ENCODE assay signal across 12 cellular contexts in genomic region chr4:15659768-15660394, GRCh38. TPM values are rescaled to one million over a fixed set of nuclear protein-coding genes. Genes with fewer than 3 reads are reported as not detected.
DNase-seq lines count a peak whose midpoint lies in the region; ATAC-seq and TF ChIP-seq lines count a peak whose summit lies in the region.
"Had no signal": no experiment of that assay in that cellular context is flagged by ENCODE, and none has a peak within 500 bp of the region (broad histone marks: within the 10 kb centered on the region; RNA-seq: fewer than 3 reads in every experiment).

No MANE protein-coding gene starts in this region.

- no peak overlapping the region for H3K14ac ChIP-seq in trophoblast cell (ENCODE audit: low read length)

- H2AFZ ChIP-seq in trophoblast cell (ENCODE audit: insufficient read depth, low read length, poor library complexity): no peak overlapping the region

- no peak overlapping the region for H3K9ac ChIP-seq in trophoblast cell (ENCODE audit: low read length)

- H3K4me2 ChIP-seq in trophoblast cell (ENCODE audit: low read length): no peak overlapping the region

- H3K36me3 ChIP-seq in trophoblast cell (ENCODE audit: control insufficient read depth in 1 of 2, insufficient read depth in 2 of 2, low read length in 2 of 2): peaks cover 2 to 5% of the 10 kb centered on the region in 2 experiments
- H3K36me3 ChIP-seq in CD8-positive, alpha-beta T cell (ENCODE audit: insufficient read depth, low read length): no peaks in the 10 kb centered on the region

- H3K4me1 Mint-ChIP-seq in CD8-positive, alpha-beta T cell (ENCODE audit: low read depth): peaks cover 7% of the 10 kb centered on the region

- no peak overlapping the region for H2AK5ac ChIP-seq in trophoblast cell (ENCODE audit: low read length)

- DNase-seq in GF-D8 (lab: John Stamatoyannopoulos, UW) (peak; percentile 98), NOMO-1 treated with dmso at 0.1 percent for 144 hours (lab: John Stamatoyannopoulos, UW; ENCODE audit: unreplicated experiment) (peak; percentile 65), dermis microvascular lymphatic vessel endothelial cell (ENCODE audit: low read depth in 2 of 2) (peak; percentile 50 to 93), trophoblast cell (peak; percentile 71 to 90), epidermal melanocyte (ENCODE audit: insufficient read length, low spot score) (no peak), COLO668 (lab: John Stamatoyannopoulos, UW; ENCODE audit: unreplicated experiment) (no peak)
- no peak for DNase-seq in CD8-positive, alpha-beta T cell
- DNase-seq: activated CD4-positive, CD25-positive, alpha-beta regulatory T cell; hypothalamus had no signal

- no peaks in the 10 kb centered on the region for H3K27me3 ChIP-seq in trophoblast cell (ENCODE audit: insufficient read depth, low read length)
- H3K27me3 ChIP-seq in CD8-positive, alpha-beta T cell (ENCODE audit: insufficient read depth, low read length): no peaks in the 10 kb centered on the region

- intact Hi-C loops in CD8-positive, alpha-beta T cell (cut with DNase I, micrococcal nuclease): loop anchor here (5.0 to 10.0 kb wide), 6 partner anchors 95 to 1955 kb away; partner anchors contain the start of genes LAP3 (in 1 of the 2), MED28 (in 1 of the 2), QDPR (in 1 of the 2) and TAPT1 (in 1 of the 2)

- no peak overlapping the region for H3K27ac ChIP-seq in trophoblast cell (ENCODE audit: low read depth, low read length)
- no peak overlapping the region for H3K27ac ChIP-seq in CD8-positive, alpha-beta T cell (ENCODE audit: low read depth, low read length)

- CTCF ChIA-PET in CD8-positive, alpha-beta T cell (lab: Charles Lee): no interaction called here

- no peak for ATAC-seq in CD8-positive, alpha-beta T cell
- ATAC-seq in SK-N-SH treated with all-trans-retinoic acid at 6 μM for 48 hours: no peak

- H4K91ac ChIP-seq in trophoblast cell (ENCODE audit: low read depth, low read length): no peak overlapping the region

- H3K4me3 Mint-ChIP-seq in CD8-positive, alpha-beta T cell: no peak overlapping the region
- H3K4me3 Mint-ChIP-seq: brain had no signal

- H2BK5ac ChIP-seq in trophoblast cell (ENCODE audit: low read depth, low read length, poor library complexity): no peak overlapping the region

- H3K27me3 Mint-ChIP-seq in CD8-positive, alpha-beta T cell (ENCODE audit: low read depth): no peaks in the 10 kb centered on the region
- H3K27me3 Mint-ChIP-seq: brain had no signal

- H2BK120ac ChIP-seq in trophoblast cell (ENCODE audit: insufficient read depth, low read length, poor library complexity): no peak overlapping the region

- no peak for TF ChIP-seq CTCF in CD8-positive, alpha-beta T cell (IDR thresholded peaks at IDR 0.05)

- H3K23ac ChIP-seq in trophoblast cell (ENCODE audit: low read length): no peak overlapping the region

- no peak overlapping the region for H3K27ac Mint-ChIP-seq in CD8-positive, alpha-beta T cell

- peaks cover 8% of the 10 kb centered on the region in 2 experiments for H3K4me1 ChIP-seq in trophoblast cell (ENCODE audit: control insufficient read depth in 1 of 2, insufficient read depth in 2 of 2, low read length in 2 of 2)
- peaks cover 11% of the 10 kb centered on the region for H3K4me1 ChIP-seq in CD8-positive, alpha-beta T cell (ENCODE audit: insufficient read depth, low read length)

- H2BK12ac ChIP-seq in trophoblast cell (ENCODE audit: low read length): no peak overlapping the region

- no CpG with 5 or more reads among the region's 4 CpGs for WGBS in trophoblast cell (ENCODE audit: extremely low coverage, insufficient coverage, insufficient read length)

- no peak overlapping the region for H3K4ac ChIP-seq in trophoblast cell (ENCODE audit: low read depth, low read length)

- no peak overlapping the region for H4K8ac ChIP-seq in trophoblast cell (ENCODE audit: low read depth, low read length)

- peaks cover 12% of the 10 kb centered on the region for H3K79me1 ChIP-seq in trophoblast cell (ENCODE audit: low read length)

- peaks cover 2% of the 10 kb centered on the region for H3K36me3 Mint-ChIP-seq in CD8-positive, alpha-beta T cell
- H3K36me3 Mint-ChIP-seq: brain had no signal

- H3K9me3 ChIP-seq in trophoblast cell (ENCODE audit: insufficient read depth, low read depth, low read length): no peaks in the 10 kb centered on the region
- no peaks in the 10 kb centered on the region for H3K9me3 ChIP-seq in CD8-positive, alpha-beta T cell (ENCODE audit: low read length)

- POLR2A ChIA-PET in CD8-positive, alpha-beta T cell (lab: Charles Lee): no interaction called here

- H3K9me3 Mint-ChIP-seq in CD8-positive, alpha-beta T cell: no peaks in the 10 kb centered on the region
- H3K9me3 Mint-ChIP-seq: brain, neural crest cell had no signal

- no peak overlapping the region for H3K4me3 ChIP-seq in trophoblast cell (ENCODE audit: low read depth, low read length)
- no peak overlapping the region for H3K4me3 ChIP-seq in CD8-positive, alpha-beta T cell (ENCODE audit: low read depth, low read length)

- peaks cover 6% of the 10 kb centered on the region for H3K79me2 ChIP-seq in trophoblast cell (ENCODE audit: control insufficient read depth, insufficient read depth, low read length, poor library complexity)

- H3K18ac ChIP-seq in trophoblast cell (ENCODE audit: low read length): no peak overlapping the region

- H4K12ac ChIP-seq in trophoblast cell (ENCODE audit: low read depth, low read length): no peak overlapping the region

TF ChIP-seq in SK-N-SH treated with all-trans-retinoic acid at 6 μM for 48 hours, 23 proteins besides CTCF, POLR2A, EP300 and RAD21 (continues in another document):
- TF ChIP-seq ZNF565 (CRISPR knock-in tag; conservative IDR thresholded peaks at IDR 0.05; ENCODE audit: low read depth): no peak
- no peak for TF ChIP-seq GLIS3 (CRISPR knock-in tag; IDR thresholded peaks at IDR 0.05)
- no peak for TF ChIP-seq CSRNP3 (CRISPR knock-in tag; IDR thresholded peaks at IDR 0.05)
- TF ChIP-seq ZNF8 (CRISPR knock-in tag; IDR thresholded peaks at IDR 0.05): no peak
- TF ChIP-seq POU6F1 (CRISPR knock-in tag; IDR thresholded peaks at IDR 0.05; ENCODE audit: borderline replicate concordance, low read depth): no peak
- no peak for TF ChIP-seq ZC3H10 (CRISPR knock-in tag; IDR thresholded peaks at IDR 0.05)
- no peak for TF ChIP-seq ARNTL (CRISPR knock-in tag; IDR thresholded peaks at IDR 0.05; ENCODE audit: borderline replicate concordance, low read depth)
- TF ChIP-seq SNAI2 (CRISPR knock-in tag; IDR thresholded peaks at IDR 0.05): no peak
- TF ChIP-seq TOX (CRISPR knock-in tag; IDR thresholded peaks at IDR 0.05; ENCODE audit: borderline replicate concordance): no peak
- no peak for TF ChIP-seq BACH2 (CRISPR knock-in tag; IDR thresholded peaks at IDR 0.05; ENCODE audit: borderline replicate concordance)
- no peak for TF ChIP-seq ZNF70 (CRISPR knock-in tag; IDR thresholded peaks at IDR 0.05)
- TF ChIP-seq CSDC2 (CRISPR knock-in tag; IDR thresholded peaks at IDR 0.05): no peak
- no peak for TF ChIP-seq PATZ1 (CRISPR knock-in tag; IDR thresholded peaks at IDR 0.05; ENCODE audit: borderline replicate concordance)
- TF ChIP-seq ZFP30 (CRISPR knock-in tag; IDR thresholded peaks at IDR 0.05): no peak

RNA-seq across cellular contexts. Expression of gene FBXL5, which starts 4.7 kb away (rescaled TPM):
- total RNA-seq in dermis microvascular lymphatic vessel endothelial cell: 81.9 and 104 TPM in 2 replicates
- polyA plus RNA-seq in trophoblast cell (2013): 32.4 and 32.8 TPM in 2 replicates
- 10 to 100 TPM; 60.4 to 61.7 TPM for total RNA-seq in CD8-positive, alpha-beta T cell

RNA-seq across cellular contexts. Expression of gene FAM200B, which starts 21.7 kb away (rescaled TPM):
- 19.8 and 20.1 TPM in 2 replicates for total RNA-seq in dermis microvascular lymphatic vessel endothelial cell
- 60.1 and 63.5 TPM in 2 replicates for polyA plus RNA-seq in trophoblast cell (2013)
- 10 to 100 TPM; 14.8 to 17.1 TPM for total RNA-seq in CD8-positive, alpha-beta T cell

RNA-seq across cellular contexts. Expression of gene BST1, which starts 43.0 kb away (rescaled TPM):
- total RNA-seq in dermis microvascular lymphatic vessel endothelial cell: 35.6 and 88.1 TPM in 2 replicates
- 0.24 and 0.40 TPM in 2 replicates for polyA plus RNA-seq in trophoblast cell (2013)
- total RNA-seq in CD8-positive, alpha-beta T cell: under 1 TPM; 0.43 to 0.47 TPM

Comparison
In these comparisons a context has a peak if more than half of its experiments do, and no peak if none do; other contexts are left out.
1. DNase-seq: peak in GF-D8 (single experiment), NOMO-1 treated with dmso at 0.1 percent for 144 hours (single experiment), dermis microvascular lymphatic vessel endothelial cell (2 of 2) and trophoblast cell (2 of 2); none in epidermal melanocyte (single experiment), CD8-positive, alpha-beta T cell (0 of 7) and COLO668 (single experiment).
2. RNA of gene BST1, which starts 43.0 kb away (total RNA-seq): 35.6 to 88.1 TPM in dermis microvascular lymphatic vessel endothelial cell; 0.43 to 0.47 TPM in CD8-positive, alpha-beta T cell; every median in the first group is over 10 times any median in the second.